ENCODE assay signal across 1 cellular context in the genomic region with DNA sequence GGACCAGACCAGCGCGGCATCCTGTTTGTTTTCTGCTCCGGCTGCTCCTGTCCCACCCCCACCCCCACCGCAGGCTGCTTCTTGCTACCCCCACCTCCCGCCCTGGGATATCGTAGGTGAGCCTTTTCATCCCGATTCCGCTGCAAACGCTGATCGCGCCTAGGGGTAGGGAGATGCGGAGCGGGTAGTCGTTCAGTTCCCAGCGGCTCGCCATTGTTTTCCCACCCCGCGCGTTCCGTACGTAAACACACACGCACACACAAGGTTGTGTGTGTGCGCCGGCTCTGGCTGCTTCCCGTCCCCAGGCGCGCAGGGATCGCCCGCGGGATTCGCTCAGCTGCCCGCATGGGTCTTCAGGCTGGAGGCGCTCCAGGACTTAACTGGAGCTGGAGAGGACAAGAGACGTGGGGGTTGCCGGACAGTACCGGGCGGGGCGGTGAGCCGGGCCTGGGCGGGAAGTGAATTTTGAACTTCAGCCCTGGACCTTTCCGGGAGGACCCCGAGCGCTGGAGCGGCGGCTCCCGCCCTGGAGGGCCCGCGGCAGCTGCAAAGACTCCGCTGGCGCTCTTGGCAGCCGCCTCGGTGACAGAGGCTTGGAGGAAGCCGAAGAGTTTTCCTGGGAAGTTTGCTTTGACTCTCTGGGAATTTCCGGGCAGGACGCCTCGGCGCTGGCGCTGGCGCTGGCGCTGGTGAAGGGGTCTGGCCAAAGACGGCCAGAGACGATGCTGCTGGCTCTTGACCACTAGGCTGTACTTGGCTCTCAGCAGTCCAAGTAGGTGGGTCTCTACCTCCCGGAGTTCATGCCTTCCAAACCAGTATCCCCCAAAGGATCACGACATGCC.
TF ChIP-seq lines count a peak whose summit lies in the region.

No MANE protein-coding gene starts in this region.

TF ChIP-seq in HepG2, 621 proteins besides CTCF, POLR2A, EP300 and RAD21 (continued from another document and continues in another):
- TF ChIP-seq U2AF1 (optimal IDR thresholded peaks at IDR 0.05; ENCODE audit: low read depth, low read length) (peak; percentile 28), PHF20 (CRISPR knock-in tag; IDR thresholded peaks at IDR 0.05) (peak; percentile 55), ZNF232 (CRISPR knock-in tag; IDR thresholded peaks at IDR 0.05; ENCODE audit: borderline replicate concordance) (peak; percentile 73; the same call in 1 of the 2 replicates), ZNF205 (CRISPR knock-in tag; IDR thresholded peaks at IDR 0.05) (peak; percentile 99), ESRRA (CRISPR knock-in tag; IDR thresholded peaks at IDR 0.05; ENCODE audit: low read depth) (no peak), POLR2AphosphoS2 (IDR thresholded peaks at IDR 0.05; ENCODE audit: low read depth, low read length) (no peak), BHLHE40 (IDR thresholded peaks at IDR 0.05; ENCODE audit: low read length) (no peak), ZNF577 (CRISPR knock-in tag; IDR thresholded peaks at IDR 0.05; ENCODE audit: borderline replicate concordance, low read depth) (no peak), ZNF891 (CRISPR knock-in tag; IDR thresholded peaks at IDR 0.05) (peak; percentile 38; the same call in 1 of the 2 replicates), FOSL2 (CRISPR knock-in tag; IDR thresholded peaks at IDR 0.05) (peak; percentile 42; the same call in 1 of the 2 replicates), ZNF501 (CRISPR knock-in tag; IDR thresholded peaks at IDR 0.05) (peak; percentile 72), RARA (CRISPR knock-in tag; IDR thresholded peaks at IDR 0.05) (0 out of 2 replicates have a peak, but pooled peaks have one; percentile 4), ZNF446 (CRISPR knock-in tag; IDR thresholded peaks at IDR 0.05) (no peak), SIX4 (CRISPR knock-in tag; IDR thresholded peaks at IDR 0.05) (no peak), ZNF616 (CRISPR knock-in tag; IDR thresholded peaks at IDR 0.05; ENCODE audit: low read depth) (no peak), ZFX (CRISPR knock-in tag; IDR thresholded peaks at IDR 0.05; ENCODE audit: low read depth) (peak; percentile 77), NCOA1 (CRISPR knock-in tag; IDR thresholded peaks at IDR 0.05) (0 out of 2 replicates have a peak, but pooled peaks have one; percentile 34), TSC22D2 (CRISPR knock-in tag; IDR thresholded peaks at IDR 0.05; ENCODE audit: borderline replicate concordance) (0 out of 2 replicates have a peak, but pooled peaks have one; percentile 36), ZNF557 (CRISPR knock-in tag; IDR thresholded peaks at IDR 0.05) (peak; percentile 83; the same call in 1 of the 2 replicates), SPEN (CRISPR knock-in tag; IDR thresholded peaks at IDR 0.05; ENCODE audit: low read depth) (peak; percentile 55; the same call in 1 of the 2 replicates), ZNF451 (CRISPR knock-in tag; IDR thresholded peaks at IDR 0.05) (peak; percentile 42), HDAC2 (CRISPR knock-in tag; IDR thresholded peaks at IDR 0.05) (peak; percentile 70; the same call in 1 of the 2 replicates), ZBTB3 (CRISPR knock-in tag; IDR thresholded peaks at IDR 0.05; ENCODE audit: borderline replicate concordance, low read depth) (no peak), ATM (IDR thresholded peaks at IDR 0.05; ENCODE audit: borderline replicate concordance) (no peak), NFE2L1 (CRISPR knock-in tag; IDR thresholded peaks at IDR 0.05; ENCODE audit: borderline replicate concordance) (no peak), ASH2L (IDR thresholded peaks at IDR 0.05; ENCODE audit: insufficient read length, low read depth, low read length) (peak; percentile 56), DRAP1 (CRISPR knock-in tag; IDR thresholded peaks at IDR 0.05) (no peak; the same call in 1 of the 2 replicates), ZFP91 (CRISPR knock-in tag; IDR thresholded peaks at IDR 0.05; ENCODE audit: borderline replicate concordance) (peak; percentile 76; the same call in 1 of the 2 replicates), ZNF292 (CRISPR knock-in tag; IDR thresholded peaks at IDR 0.05; ENCODE audit: borderline replicate concordance, low read depth) (peak; percentile 76), MIER3 (CRISPR knock-in tag; IDR thresholded peaks at IDR 0.05; ENCODE audit: borderline replicate concordance) (no peak), ZNF362 (CRISPR knock-in tag; IDR thresholded peaks at IDR 0.05; ENCODE audit: borderline replicate concordance) (0 out of 2 replicates have a peak, but pooled peaks have one; percentile 12), ZNF713 (CRISPR knock-in tag; IDR thresholded peaks at IDR 0.05) (0 out of 2 replicates have a peak, but pooled peaks have one; percentile 72), HDAC1 (CRISPR knock-in tag; IDR thresholded peaks at IDR 0.05) (peak; percentile 74; the same call in 1 of the 2 replicates), ZNF331 (CRISPR knock-in tag; IDR thresholded peaks at IDR 0.05) (peak; percentile 16; the same call in 1 of the 2 replicates), U2AF2 (IDR thresholded peaks at IDR 0.05; ENCODE audit: low read depth, low read length) (peak; percentile 44; the same call in 1 of the 2 replicates), ZNF747 (CRISPR knock-in tag; IDR thresholded peaks at IDR 0.05; ENCODE audit: borderline replicate concordance) (no peak; the same call in 1 of the 2 replicates), ERF (CRISPR knock-in tag; IDR thresholded peaks at IDR 0.05) (0 out of 2 replicates have a peak, but pooled peaks have one; percentile 17), FOXK1 (CRISPR knock-in tag; IDR thresholded peaks at IDR 0.05; ENCODE audit: borderline replicate concordance, low read depth) (peak; percentile 39; the same call in 1 of the 2 replicates), ZNF333 (CRISPR knock-in tag; IDR thresholded peaks at IDR 0.05; ENCODE audit: borderline replicate concordance) (no peak), ZNF883 (CRISPR knock-in tag; IDR thresholded peaks at IDR 0.05; ENCODE audit: not compliant biosample characterization) (peak; percentile 46), SYNCRIP (IDR thresholded peaks at IDR 0.05; ENCODE audit: insufficient read depth, low read depth, low read length) (no peak), ELF3 (CRISPR knock-in tag; IDR thresholded peaks at IDR 0.05) (peak; percentile 70; the same call in 1 of the 2 replicates), YY1 (IDR thresholded peaks at IDR 0.05; ENCODE audit: insufficient read depth, insufficient replicate concordance, low read depth, low read length) (peak; percentile 50), UBTF (CRISPR knock-in tag; IDR thresholded peaks at IDR 0.05) (peak; percentile 97), ZC3H13 (CRISPR knock-in tag; IDR thresholded peaks at IDR 0.05) (0 out of 2 replicates have a peak, but pooled peaks have one; percentile 9), SRF (IDR thresholded peaks at IDR 0.05; ENCODE audit: low read depth, low read length) (peak; percentile 23; the same call in 1 of the 2 replicates), TBL1XR1 (IDR thresholded peaks at IDR 0.05; ENCODE audit: borderline replicate concordance, low read length, partially characterized antibody) (no peak)
- TF ChIP-seq, protein P1, sequence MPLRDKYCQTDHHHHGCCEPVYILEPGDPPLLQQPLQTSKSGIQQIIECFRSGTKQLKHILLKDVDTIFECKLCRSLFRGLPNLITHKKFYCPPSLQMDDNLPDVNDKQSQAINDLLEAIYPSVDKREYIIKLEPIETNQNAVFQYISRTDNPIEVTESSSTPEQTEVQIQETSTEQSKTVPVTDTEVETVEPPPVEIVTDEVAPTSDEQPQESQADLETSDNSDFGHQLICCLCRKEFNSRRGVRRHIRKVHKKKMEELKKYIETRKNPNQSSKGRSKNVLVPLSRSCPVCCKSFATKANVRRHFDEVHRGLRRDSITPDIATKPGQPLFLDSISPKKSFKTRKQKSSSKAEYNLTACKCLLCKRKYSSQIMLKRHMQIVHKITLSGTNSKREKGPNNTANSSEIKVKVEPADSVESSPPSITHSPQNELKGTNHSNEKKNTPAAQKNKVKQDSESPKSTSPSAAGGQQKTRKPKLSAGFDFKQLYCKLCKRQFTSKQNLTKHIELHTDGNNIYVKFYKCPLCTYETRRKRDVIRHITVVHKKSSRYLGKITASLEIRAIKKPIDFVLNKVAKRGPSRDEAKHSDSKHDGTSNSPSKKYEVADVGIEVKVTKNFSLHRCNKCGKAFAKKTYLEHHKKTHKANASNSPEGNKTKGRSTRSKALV (CRISPR knock-in tag; IDR thresholded peaks at IDR 0.05), result peak; percentile 81
- TF ChIP-seq, protein P2, sequence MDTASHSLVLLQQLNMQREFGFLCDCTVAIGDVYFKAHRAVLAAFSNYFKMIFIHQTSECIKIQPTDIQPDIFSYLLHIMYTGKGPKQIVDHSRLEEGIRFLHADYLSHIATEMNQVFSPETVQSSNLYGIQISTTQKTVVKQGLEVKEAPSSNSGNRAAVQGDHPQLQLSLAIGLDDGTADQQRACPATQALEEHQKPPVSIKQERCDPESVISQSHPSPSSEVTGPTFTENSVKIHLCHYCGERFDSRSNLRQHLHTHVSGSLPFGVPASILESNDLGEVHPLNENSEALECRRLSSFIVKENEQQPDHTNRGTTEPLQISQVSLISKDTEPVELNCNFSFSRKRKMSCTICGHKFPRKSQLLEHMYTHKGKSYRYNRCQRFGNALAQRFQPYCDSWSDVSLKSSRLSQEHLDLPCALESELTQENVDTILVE (CRISPR knock-in tag; IDR thresholded peaks at IDR 0.05), result no peak
- TF ChIP-seq, protein P3, sequence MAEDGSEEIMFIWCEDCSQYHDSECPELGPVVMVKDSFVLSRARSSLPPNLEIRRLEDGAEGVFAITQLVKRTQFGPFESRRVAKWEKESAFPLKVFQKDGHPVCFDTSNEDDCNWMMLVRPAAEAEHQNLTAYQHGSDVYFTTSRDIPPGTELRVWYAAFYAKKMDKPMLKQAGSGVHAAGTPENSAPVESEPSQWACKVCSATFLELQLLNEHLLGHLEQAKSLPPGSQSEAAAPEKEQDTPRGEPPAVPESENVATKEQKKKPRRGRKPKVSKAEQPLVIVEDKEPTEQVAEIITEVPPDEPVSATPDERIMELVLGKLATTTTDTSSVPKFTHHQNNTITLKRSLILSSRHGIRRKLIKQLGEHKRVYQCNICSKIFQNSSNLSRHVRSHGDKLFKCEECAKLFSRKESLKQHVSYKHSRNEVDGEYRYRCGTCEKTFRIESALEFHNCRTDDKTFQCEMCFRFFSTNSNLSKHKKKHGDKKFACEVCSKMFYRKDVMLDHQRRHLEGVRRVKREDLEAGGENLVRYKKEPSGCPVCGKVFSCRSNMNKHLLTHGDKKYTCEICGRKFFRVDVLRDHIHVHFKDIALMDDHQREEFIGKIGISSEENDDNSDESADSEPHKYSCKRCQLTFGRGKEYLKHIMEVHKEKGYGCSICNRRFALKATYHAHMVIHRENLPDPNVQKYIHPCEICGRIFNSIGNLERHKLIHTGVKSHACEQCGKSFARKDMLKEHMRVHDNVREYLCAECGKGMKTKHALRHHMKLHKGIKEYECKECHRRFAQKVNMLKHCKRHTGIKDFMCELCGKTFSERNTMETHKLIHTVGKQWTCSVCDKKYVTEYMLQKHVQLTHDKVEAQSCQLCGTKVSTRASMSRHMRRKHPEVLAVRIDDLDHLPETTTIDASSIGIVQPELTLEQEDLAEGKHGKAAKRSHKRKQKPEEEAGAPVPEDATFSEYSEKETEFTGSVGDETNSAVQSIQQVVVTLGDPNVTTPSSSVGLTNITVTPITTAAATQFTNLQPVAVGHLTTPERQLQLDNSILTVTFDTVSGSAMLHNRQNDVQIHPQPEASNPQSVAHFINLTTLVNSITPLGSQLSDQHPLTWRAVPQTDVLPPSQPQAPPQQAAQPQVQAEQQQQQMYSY (CRISPR knock-in tag; IDR thresholded peaks at IDR 0.05), result peak; percentile 95
- TF ChIP-seq, protein P4, sequence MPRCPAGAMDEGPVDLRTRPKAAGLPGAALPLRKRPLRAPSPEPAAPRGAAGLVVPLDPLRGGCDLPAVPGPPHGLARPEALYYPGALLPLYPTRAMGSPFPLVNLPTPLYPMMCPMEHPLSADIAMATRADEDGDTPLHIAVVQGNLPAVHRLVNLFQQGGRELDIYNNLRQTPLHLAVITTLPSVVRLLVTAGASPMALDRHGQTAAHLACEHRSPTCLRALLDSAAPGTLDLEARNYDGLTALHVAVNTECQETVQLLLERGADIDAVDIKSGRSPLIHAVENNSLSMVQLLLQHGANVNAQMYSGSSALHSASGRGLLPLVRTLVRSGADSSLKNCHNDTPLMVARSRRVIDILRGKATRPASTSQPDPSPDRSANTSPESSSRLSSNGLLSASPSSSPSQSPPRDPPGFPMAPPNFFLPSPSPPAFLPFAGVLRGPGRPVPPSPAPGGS (CRISPR knock-in tag; IDR thresholded peaks at IDR 0.05), result peak; percentile 57; the same call in 1 of the 2 replicates
